Comparison of ENCODE assay signal across 2 cellular contexts in the genomic region with DNA sequence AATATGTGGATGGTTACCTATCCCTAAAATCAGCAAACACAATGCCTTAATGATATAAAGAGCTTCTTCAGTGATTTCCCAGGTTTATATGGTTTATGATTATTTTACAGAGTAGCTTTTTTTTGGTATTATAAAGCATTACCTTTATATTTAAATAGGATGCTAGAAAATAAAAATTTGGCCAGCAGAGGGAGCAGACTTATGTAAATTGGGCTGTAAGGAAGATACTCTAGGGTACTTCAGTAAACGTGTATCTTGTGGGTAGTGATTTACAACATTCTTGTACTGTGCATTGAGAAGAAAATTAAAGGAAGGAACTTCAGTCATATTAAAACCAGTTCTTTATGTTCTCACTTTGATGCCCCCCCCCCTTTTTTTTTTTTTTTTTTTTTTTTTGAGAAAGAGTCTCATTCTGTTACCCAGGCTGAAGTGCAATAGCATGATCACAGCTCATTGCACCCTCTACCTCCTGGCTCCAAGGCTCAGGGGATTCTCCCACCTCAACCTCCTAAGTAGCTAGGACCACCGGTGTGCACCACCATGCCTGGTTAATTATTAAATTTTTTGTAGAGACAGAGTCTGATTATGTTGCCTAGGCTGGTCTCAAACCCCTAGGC.
TF ChIP-seq lines count a peak whose summit lies in the region.

No MANE protein-coding gene starts in this region.

TF ChIP-seq in IMR-90, 13 proteins besides CTCF, POLR2A, EP300 and RAD21:
- TF ChIP-seq, protein P1, sequence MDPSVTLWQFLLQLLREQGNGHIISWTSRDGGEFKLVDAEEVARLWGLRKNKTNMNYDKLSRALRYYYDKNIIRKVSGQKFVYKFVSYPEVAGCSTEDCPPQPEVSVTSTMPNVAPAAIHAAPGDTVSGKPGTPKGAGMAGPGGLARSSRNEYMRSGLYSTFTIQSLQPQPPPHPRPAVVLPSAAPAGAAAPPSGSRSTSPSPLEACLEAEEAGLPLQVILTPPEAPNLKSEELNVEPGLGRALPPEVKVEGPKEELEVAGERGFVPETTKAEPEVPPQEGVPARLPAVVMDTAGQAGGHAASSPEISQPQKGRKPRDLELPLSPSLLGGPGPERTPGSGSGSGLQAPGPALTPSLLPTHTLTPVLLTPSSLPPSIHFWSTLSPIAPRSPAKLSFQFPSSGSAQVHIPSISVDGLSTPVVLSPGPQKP (IDR thresholded peaks at IDR 0.05; ENCODE audit: borderline replicate concordance, low read depth, low read length) = no peak
- TF ChIP-seq SMC3 (IDR thresholded peaks at IDR 0.05; ENCODE audit: low read depth, low read length) = peak; percentile 59
TF ChIP-seq in IMR-90: peak in this region for 1.

TF ChIP-seq in endothelial cell of umbilical vein, 7 proteins besides CTCF, POLR2A, EP300 and RAD21:
- TF ChIP-seq FOS (IDR thresholded peaks at IDR 0.05; ENCODE audit: borderline replicate concordance, insufficient read depth, low read length) (no peak), MYC (IDR thresholded peaks at IDR 0.05; ENCODE audit: low read depth, low read length) (no peak), EZH2 (IDR thresholded peaks at IDR 0.05; ENCODE audit: borderline replicate concordance, low read depth, low read length, severe bottlenecking) (no peak), JUN (IDR thresholded peaks at IDR 0.05; ENCODE audit: borderline replicate concordance, insufficient read depth, insufficient read length, low read depth) (no peak), GATA2 (IDR thresholded peaks at IDR 0.05; ENCODE audit: insufficient read depth, insufficient read length, low read depth, low read length) (no peak), POLR2AphosphoS5 (IDR thresholded peaks at IDR 0.05; ENCODE audit: insufficient read depth, low read depth, low read length) (no peak)
- TF ChIP-seq, protein P2, sequence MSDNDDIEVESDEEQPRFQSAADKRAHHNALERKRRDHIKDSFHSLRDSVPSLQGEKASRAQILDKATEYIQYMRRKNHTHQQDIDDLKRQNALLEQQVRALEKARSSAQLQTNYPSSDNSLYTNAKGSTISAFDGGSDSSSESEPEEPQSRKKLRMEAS (IDR thresholded peaks at IDR 0.05; ENCODE audit: insufficient read depth, insufficient read length) = no peak
